In the genomic region with DNA sequence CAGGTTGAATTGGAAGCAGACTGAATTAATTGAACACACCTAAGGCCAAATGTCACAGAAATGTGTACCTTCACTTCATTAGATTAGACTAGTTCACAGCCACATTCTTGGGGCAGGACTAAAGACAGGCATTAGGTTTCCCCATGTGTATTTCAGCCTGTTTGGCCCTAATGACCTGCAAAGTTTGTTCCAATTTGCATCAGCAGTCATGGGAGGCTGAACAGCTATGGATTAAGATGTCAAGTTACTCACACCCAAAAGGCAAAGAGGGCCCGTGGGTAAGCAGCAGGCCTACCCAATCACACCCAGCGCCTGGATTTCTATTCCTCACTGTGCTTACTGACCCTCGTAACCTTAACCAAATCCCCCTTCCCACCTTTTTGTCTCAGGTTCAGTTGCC, we compare ENCODE assay signal across 23 cellular contexts.
DNase-seq lines count a peak whose midpoint lies in the region; ATAC-seq and TF ChIP-seq lines count a peak whose summit lies in the region.
"Had no signal": no experiment of that assay in that cellular context is flagged by ENCODE, and none has a peak within 500 bp of the region (broad histone marks: within the 10 kb centered on the region; RNA-seq: fewer than 3 reads in every experiment).

No MANE protein-coding gene starts in this region.

- intact Hi-C loops in PC-9 (cut with micrococcal nuclease; ENCODE audit: unreplicated experiment), result no loop called here

- peaks cover 37% of the 10 kb centered on the region for H3K36me3 Mint-ChIP-seq in osteocyte (ENCODE audit: unreplicated experiment)

- no peak overlapping the region for H3K27ac ChIP-seq in PC-9
- H3K27ac ChIP-seq: epithelial cell of prostate, psoas muscle, RWPE1, vagina had no signal

- H3K27me3 Mint-ChIP-seq in osteocyte (ENCODE audit: unreplicated experiment), result no peaks in the 10 kb centered on the region
- H3K27me3 Mint-ChIP-seq: naive thymus-derived CD8-positive, alpha-beta T cell had no signal

- H3K4me3 Mint-ChIP-seq in osteocyte (ENCODE audit: unreplicated experiment), result no peak overlapping the region
- H3K4me3 Mint-ChIP-seq: naive thymus-derived CD8-positive, alpha-beta T cell; WTC11 had no signal

- H3K79me2 ChIP-seq in PC-9 (ENCODE audit: low read depth), result no peaks in the 10 kb centered on the region

- no peak overlapping the region for H3K27ac Mint-ChIP-seq in osteocyte (ENCODE audit: unreplicated experiment)
- H3K27ac Mint-ChIP-seq: WTC11 had no signal

- no peaks in the 10 kb centered on the region for H3K36me3 ChIP-seq in PC-9 (ENCODE audit: low read depth)

- H4K20me1 ChIP-seq in PC-9 (ENCODE audit: insufficient read depth), result no peaks in the 10 kb centered on the region

- no peaks in the 10 kb centered on the region for H3K27me3 ChIP-seq in PC-9 (ENCODE audit: insufficient read depth, low read depth)
- H3K27me3 ChIP-seq: vagina had no signal

- TF ChIP-seq CTCF in osteocyte (IDR thresholded peaks at IDR 0.05) (no peak), PC-9 (conservative IDR thresholded peaks at IDR 0.05) (no peak)

- peak; percentile 36 for ATAC-seq in GM18519 (IDR thresholded peaks at IDR 0.05; ENCODE audit: low FRiP score, unreplicated experiment)
- peak; percentile 44 for ATAC-seq in GM21423 (IDR thresholded peaks at IDR 0.05; ENCODE audit: unreplicated experiment)
- peak; percentile 35 for ATAC-seq in HG03039 (IDR thresholded peaks at IDR 0.05; ENCODE audit: unreplicated experiment)
- ATAC-seq in left lobe of liver, result no peak
- ATAC-seq: K562; naive thymus-derived CD8-positive, alpha-beta T cell; psoas muscle; WTC11 had no signal

- peaks cover 9% of the 10 kb centered on the region for H3K4me1 ChIP-seq in PC-9 (replicated peaks; ENCODE audit: insufficient read depth)

- peaks cover 9% of the 10 kb centered on the region for H3K9me3 Mint-ChIP-seq in osteocyte (ENCODE audit: unreplicated experiment)
- H3K9me3 Mint-ChIP-seq: WTC11 had no signal

- peaks cover 3% of the 10 kb centered on the region; the same call in 1 of the 2 replicates for H3F3A ChIP-seq in PC-9 (ENCODE audit: insufficient read depth, low read depth)

- no peak overlapping the region for H2AFZ ChIP-seq in PC-9

- H3K4me2 ChIP-seq in PC-9, result no peak overlapping the region

- POLR2A ChIA-PET in PC-9 (lab: Charles Lee; ENCODE audit: unreplicated experiment), result no interaction called here

- no peaks in the 10 kb centered on the region for H3K9me2 ChIP-seq in PC-9 (ENCODE audit: insufficient read depth)

- no TSS peak for BruUV-seq in PC-9 (replicated peaks; lab: Mats Ljungman, UMichigan)

- H3K4me3 ChIP-seq in PC-9, result no peak overlapping the region
- H3K4me3 ChIP-seq: K562, psoas muscle, vagina had no signal

- CTCF ChIA-PET in PC-9 (lab: Charles Lee), result no interaction called here

- peaks cover 37% of the 10 kb centered on the region for H3K4me1 Mint-ChIP-seq in osteocyte (ENCODE audit: unreplicated experiment)

- DNase-seq in osteocyte (ENCODE audit: extremely low spot score, unreplicated experiment) (peak; percentile 17), activated gamma-delta T cell (lab: John Stamatoyannopoulos, UW) (no peak), left lobe of liver (ENCODE audit: low spot score) (no peak), PC-9 (no peak)
- no peak for DNase-seq in activated CD4-positive, alpha-beta T cell treated with anti-CD3 and anti-CD28 coated beads, Interleukin-2, amount 50 U/mL, for 4 hours
- DNase-seq: activated gamma-delta T cell treated with Interleukin-2 at 50 U/mL for 16 hours; Calu3; cortex of kidney; GDM1; mammary epithelial cell; naive thymus-derived CD8-positive, alpha-beta T cell; NCI-H1092; NCI-H82; psoas muscle; T-helper 1 cell had no signal

- no peaks in the 10 kb centered on the region for H3K9me3 ChIP-seq in PC-9 (ENCODE audit: insufficient read depth, low read depth)
- H3K9me3 ChIP-seq: vagina had no signal
